8 cellular contexts compared by ENCODE assay signal in genomic region chr2:151238527-151239487, GRCh38. TPM values are rescaled to one million over a fixed set of nuclear protein-coding genes. Genes with fewer than 3 reads are reported as not detected.
DNase-seq lines count a peak whose midpoint lies in the region; ATAC-seq and TF ChIP-seq lines count a peak whose summit lies in the region.

No MANE protein-coding gene starts in this region.

- intact Hi-C loops in activated CD4-positive, alpha-beta memory T cell treated with anti-CD3 and anti-CD28 coated beads for 36 hours (cut with micrococcal nuclease): loop anchor here (1.0 to 5.0 kb wide), 2 partner anchors 752 to 1642 kb away; partner anchors contain the start of gene RND3

- no peak overlapping the region for H3K4me3 Mint-ChIP-seq in activated CD4-positive, alpha-beta memory T cell treated with anti-CD3 and anti-CD28 coated beads for 36 hours

- H3K36me3 Mint-ChIP-seq in activated CD4-positive, alpha-beta memory T cell treated with anti-CD3 and anti-CD28 coated beads for 36 hours: no peaks in the 10 kb centered on the region

- peak; percentile 66 for TF ChIP-seq CTCF in foreskin fibroblast (IDR thresholded peaks at IDR 0.05; ENCODE audit: low read depth, low read length)

- CTCF ChIA-PET in activated CD4-positive, alpha-beta memory T cell treated with anti-CD3 and anti-CD28 coated beads for 36 hours (lab: Charles Lee): interaction anchor here (0.6 to 4.7 kb wide), 50 partner anchors 9 to 1678 kb away, joined by 3 to 44 read pairs (median 3); partner anchors contain the start of genes MMADHC and RBM43

- ATAC-seq in GM19467 (IDR thresholded peaks at IDR 0.05; ENCODE audit: unreplicated experiment): peak; percentile 70
- ATAC-seq in HG03565 (IDR thresholded peaks at IDR 0.05; ENCODE audit: unreplicated experiment): peak; percentile 74

- H3K4me3 ChIP-seq in foreskin fibroblast (ENCODE audit: low read depth in 1 of 2, low read length in 2 of 2): no peak overlapping the region

- no peaks in the 10 kb centered on the region for H3K9me3 Mint-ChIP-seq in activated CD4-positive, alpha-beta memory T cell treated with anti-CD3 and anti-CD28 coated beads for 36 hours

- DNase-seq in DMS79 (lab: John Stamatoyannopoulos, UW): peak; percentile 42
- peak; percentile 47 for DNase-seq in NCI-H69 (lab: John Stamatoyannopoulos, UW)
- DNase-seq in activated CD4-positive, alpha-beta memory T cell treated with anti-CD3 and anti-CD28 coated beads for 36 hours: peak; percentile 48
- peak; percentile 81 to 92 for DNase-seq in foreskin fibroblast
- peak; percentile 18 for DNase-seq in occipital lobe (lab: John Stamatoyannopoulos, UW)
- DNase-seq in T-helper 9 cell: no peak

- H3K27ac Mint-ChIP-seq in activated CD4-positive, alpha-beta memory T cell treated with anti-CD3 and anti-CD28 coated beads for 36 hours: no peak overlapping the region

- POLR2A ChIA-PET in activated CD4-positive, alpha-beta memory T cell treated with anti-CD3 and anti-CD28 coated beads for 36 hours (lab: Charles Lee): no interaction called here

- H3K4me1 Mint-ChIP-seq in activated CD4-positive, alpha-beta memory T cell treated with anti-CD3 and anti-CD28 coated beads for 36 hours (ENCODE audit: low read depth): no peaks in the 10 kb centered on the region

- H3K27me3 Mint-ChIP-seq in activated CD4-positive, alpha-beta memory T cell treated with anti-CD3 and anti-CD28 coated beads for 36 hours: no peaks in the 10 kb centered on the region

RNA-seq across cellular contexts. Expression of gene RBM43, which starts 22.9 kb away (rescaled TPM):
- 1 to 10 TPM; 3.7 to 3.8 TPM for total RNA-seq in activated CD4-positive, alpha-beta memory T cell treated with anti-CD3 and anti-CD28 coated beads for 36 hours
- 2.8 TPM for total RNA-seq in occipital lobe

RNA-seq across cellular contexts. Expression of gene NMI, which starts 50.7 kb away (rescaled TPM):
- 10 to 100 TPM; 32.3 to 34.4 TPM for total RNA-seq in activated CD4-positive, alpha-beta memory T cell treated with anti-CD3 and anti-CD28 coated beads for 36 hours
- 2.5 TPM for total RNA-seq in occipital lobe
